In genomic region chr12:94141892-94142291, GRCh38 we compare ENCODE assay signal across 30 cellular contexts.
"Had no signal": no experiment of that assay in that cellular context is flagged by ENCODE, and none has a peak within 500 bp of the region (broad histone marks: within the 10 kb centered on the region; RNA-seq: fewer than 3 reads in every experiment).

No MANE protein-coding gene starts in this region.

- H3K36me3 Mint-ChIP-seq: immature natural killer cell; memory B cell; naive thymus-derived CD4-positive, alpha-beta T cell; WTC11 had no signal

- H3K27me3 Mint-ChIP-seq: activated T-helper 17 cell treated with anti-CD3 and anti-CD28 coated beads, Interleukin-2, amount 50 U/mL, for 72 hours; memory B cell had no signal

- H3K9me3 Mint-ChIP-seq: activated CD4-positive, alpha-beta memory T cell treated with anti-CD3 and anti-CD28 coated beads, Interleukin-2, amount 10 ng/mL, durations not matched to agents 7 days and 5 days; activated CD4-positive, alpha-beta T cell treated with anti-CD3 and anti-CD28 coated beads, Interleukin-2, amount 10 ng/mL, durations not matched to agents 7 days and 5 days; activated T-cell treated with anti-CD3 and anti-CD28 coated beads, Interleukin-2, amount 50 U/mL, for 4 hours; activated T-helper 17 cell treated with anti-CD3 and anti-CD28 coated beads, Interleukin-2, amount 50 U/mL, for 72 hours; immature natural killer cell; memory B cell; naive thymus-derived CD4-positive, alpha-beta T cell; T-helper 2 cell treated with Interferon-gamma antibody and Interleukin-4, amounts not matched to agents 5 μg/mL and 100 μg/mL, for 36 hours; WTC11 had no signal

- DNase-seq: activated CD4-positive, alpha-beta memory T cell treated with anti-CD3 and anti-CD28 coated beads, Interleukin-2, amount 10 ng/mL, durations not matched to agents 7 days and 5 days; activated CD4-positive, alpha-beta T cell treated with anti-CD3 and anti-CD28 coated beads for 1 hour; activated CD4-positive, alpha-beta T cell treated with anti-CD3 and anti-CD28 coated beads, Interleukin-2, amount 10 ng/mL, durations not matched to agents 7 days and 5 days; activated gamma-delta T cell treated with Interleukin-2 at 50 U/mL for 16 hours; activated naive CD4-positive, alpha-beta T cell treated with anti-CD3 and anti-CD28 coated beads, Interleukin-2, amount 50 U/mL, for 16 hours; activated T-cell treated with anti-CD3 and anti-CD28 coated beads, Interleukin-2, amount 50 U/mL, for 4 hours; amniotic stem cell; caudate nucleus; foreskin fibroblast; heart left ventricle; hypothalamus; immature natural killer cell; left colon; midbrain; naive thymus-derived CD4-positive, alpha-beta T cell; ovary; stimulated activated CD4-positive, alpha-beta T cell treated with anti-CD3 and anti-CD28 coated beads, Interleukin-12 subunit alpha, Interleukin-12 subunit beta, amount 100 ng/mL, for 4 hours; stimulated activated CD4-positive, alpha-beta T cell treated with anti-CD3 and anti-CD28 coated beads, Interleukin-4, amount 100 ng/mL, for 1 hour; stimulated activated naive CD8-positive, alpha-beta T cell treated with anti-CD3 and anti-CD28 coated beads, Interleukin-15, Interleukin-2, amounts not matched to agents 100 U/mL and 50 U/mL, for 24 hours had no signal

- H3K4me3 ChIP-seq: heart left ventricle, ovary, skin epidermis, thoracic aorta, upper lobe of left lung, vagina had no signal

- H3K4me1 Mint-ChIP-seq: activated T-helper 17 cell treated with anti-CD3 and anti-CD28 coated beads, Interleukin-2, amount 50 U/mL, for 72 hours; immature natural killer cell had no signal

- ATAC-seq: activated T-cell treated with anti-CD3 and anti-CD28 coated beads, Interleukin-2, amount 50 U/mL, for 4 hours; activated T-helper 17 cell treated with anti-CD3 and anti-CD28 coated beads, Interleukin-2, amount 50 U/mL, for 72 hours; esophagus mucosa; left colon; naive thymus-derived CD4-positive, alpha-beta T cell; sciatic nerve; stimulated activated naive CD8-positive, alpha-beta T cell treated with anti-CD3 and anti-CD28 coated beads, Interleukin-15, Interleukin-2, amounts not matched to agents 100 U/mL and 50 U/mL, for 24 hours; WTC11 had no signal

- H3K27ac Mint-ChIP-seq: activated CD4-positive, alpha-beta T cell treated with anti-CD3 and anti-CD28 coated beads, Interleukin-2, amount 10 ng/mL, durations not matched to agents 7 days and 5 days; activated T-helper 17 cell treated with anti-CD3 and anti-CD28 coated beads, Interleukin-2, amount 50 U/mL, for 72 hours; immature natural killer cell; memory B cell; progenitor cell of endocrine pancreas; T-helper 2 cell treated with Interferon-gamma antibody and Interleukin-4, amounts not matched to agents 5 μg/mL and 100 μg/mL, for 36 hours; WTC11 had no signal

- H3K27me3 ChIP-seq: heart left ventricle, ovary, upper lobe of left lung, vagina had no signal

- H3K36me3 ChIP-seq: heart left ventricle, ovary, thoracic aorta, upper lobe of left lung, vagina had no signal

- H3K9me3 ChIP-seq: heart left ventricle, ovary, thoracic aorta, upper lobe of left lung, vagina had no signal

- H3K27ac ChIP-seq: heart left ventricle, ovary, skin epidermis, thoracic aorta, upper lobe of left lung, vagina had no signal

- H3K4me1 ChIP-seq: upper lobe of left lung, vagina had no signal

- H3K4me3 Mint-ChIP-seq: activated CD4-positive, alpha-beta memory T cell treated with anti-CD3 and anti-CD28 coated beads, Interleukin-2, amount 10 ng/mL, durations not matched to agents 7 days and 5 days; activated CD4-positive, alpha-beta T cell treated with anti-CD3 and anti-CD28 coated beads, Interleukin-2, amount 10 ng/mL, durations not matched to agents 7 days and 5 days; activated T-cell treated with anti-CD3 and anti-CD28 coated beads, Interleukin-2, amount 50 U/mL, for 4 hours; activated T-helper 17 cell treated with anti-CD3 and anti-CD28 coated beads, Interleukin-2, amount 50 U/mL, for 72 hours; immature natural killer cell; memory B cell; naive thymus-derived CD4-positive, alpha-beta T cell; T-helper 2 cell treated with Interferon-gamma antibody and Interleukin-4, amounts not matched to agents 5 μg/mL and 100 μg/mL, for 36 hours; WTC11 had no signal
